ENCODE assay signal across 15 cellular contexts in the genomic region with DNA sequence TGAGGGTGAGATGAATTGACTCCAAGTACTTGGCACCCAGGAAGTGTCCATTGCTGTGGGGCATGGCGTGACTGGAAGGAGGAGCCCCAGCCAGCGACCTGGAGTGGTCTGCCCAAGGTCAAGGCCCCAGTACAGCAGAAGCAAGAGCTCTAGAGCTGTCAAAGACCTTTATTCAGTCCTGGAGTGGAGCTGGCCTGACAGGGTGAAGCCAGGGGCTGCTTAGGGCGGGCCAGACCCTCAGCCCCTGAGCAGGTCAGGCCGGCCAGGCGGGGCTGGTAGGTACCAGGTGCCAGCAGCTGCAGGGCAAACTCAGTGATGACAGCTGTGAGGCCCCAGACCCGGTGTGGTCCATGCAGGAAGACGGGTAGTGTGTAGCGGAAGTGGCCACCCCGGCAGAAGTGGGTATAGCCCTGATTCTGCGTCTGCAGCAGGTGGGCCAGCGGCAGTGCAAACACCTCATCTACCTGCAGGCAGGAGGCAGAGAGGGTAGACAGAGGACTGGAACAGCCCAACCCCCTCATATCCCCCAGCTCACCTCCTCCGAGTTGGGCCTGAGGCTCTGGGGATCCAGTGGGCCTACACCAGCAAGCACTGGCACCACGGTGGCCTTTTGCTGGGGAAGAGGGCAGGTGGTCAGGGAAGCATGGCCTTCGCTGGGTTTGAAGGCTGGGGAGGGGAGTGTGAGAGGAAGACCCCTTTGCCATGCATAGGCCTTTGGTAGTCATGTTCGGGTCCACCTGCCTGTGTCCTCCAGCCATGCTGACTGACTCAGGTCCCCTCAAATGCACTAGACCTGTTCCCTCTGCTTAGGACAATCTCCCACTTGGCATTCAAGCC. TPM values are rescaled to one million over a fixed set of nuclear protein-coding genes. Genes with fewer than 3 reads are reported as not detected.
A peak's percentile ranks its signal among the peaks of the same experiment; 100 is the strongest.
DNase-seq lines count a peak whose midpoint lies in the region; ATAC-seq, FAIRE-seq and TF ChIP-seq lines count a peak whose summit lies in the region.
"Had no signal": no experiment of that assay in that cellular context is flagged by ENCODE, and none has a peak within 500 bp of the region (broad histone marks: within the 10 kb centered on the region; RNA-seq: fewer than 3 reads in every experiment).

No MANE protein-coding gene starts in this region.

- no peaks in the 10 kb centered on the region for H3K27me3 Mint-ChIP-seq in activated CD4-positive, alpha-beta T cell treated with anti-CD3 and anti-CD28 coated beads, Interleukin-2, amount 10 ng/mL, durations not matched to agents 24 days and 14 days
- H3K27me3 Mint-ChIP-seq: naive thymus-derived CD8-positive, alpha-beta T cell had no signal

- peaks cover 15% of the 10 kb centered on the region for H3K4me1 Mint-ChIP-seq in activated CD4-positive, alpha-beta T cell treated with anti-CD3 and anti-CD28 coated beads, Interleukin-2, amount 10 ng/mL, durations not matched to agents 24 days and 14 days

- intact Hi-C loops in activated CD4-positive, alpha-beta T cell treated with anti-CD3 and anti-CD28 coated beads, Interleukin-2, amount 10 ng/mL, durations not matched to agents 24 days and 14 days (cut with micrococcal nuclease) = loop anchor here (2.0 kb wide), 1 partner anchor 21 kb away; the partner anchor contains the start of gene NDUFV1
- intact Hi-C loops in right cardiac atrium (cut with DNase I) = no loop called here
- intact Hi-C loops in sigmoid colon (cut with DNase I) = loop anchor here (2.0 kb wide), 1 partner anchor 43 kb away; no protein-coding TSS in a partner anchor

- no peak for FAIRE-seq in GM19239 (lab: Jason Lieb, UNC)
- FAIRE-seq: A549 had no signal

- ATAC-seq in right cardiac atrium (no peak), GM18873 (IDR thresholded peaks at IDR 0.05; ENCODE audit: low FRiP score, unreplicated experiment) (no peak)
- ATAC-seq: A549; activated T-cell treated with anti-CD3 and anti-CD28 coated beads, Interleukin-2, amount 50 U/mL, for 4 hours; naive thymus-derived CD8-positive, alpha-beta T cell had no signal

- TF ChIP-seq POLR2A in sigmoid colon (IDR thresholded peaks at IDR 0.05) = no peak

- H3K9me3 Mint-ChIP-seq in activated CD4-positive, alpha-beta T cell treated with anti-CD3 and anti-CD28 coated beads, Interleukin-2, amount 10 ng/mL, durations not matched to agents 24 days and 14 days = no peaks in the 10 kb centered on the region
- H3K9me3 Mint-ChIP-seq: activated T-cell treated with anti-CD3 and anti-CD28 coated beads, Interleukin-2, amount 50 U/mL, for 4 hours; naive thymus-derived CD8-positive, alpha-beta T cell had no signal

- no peaks in the 10 kb centered on the region for H3K36me3 ChIP-seq in sigmoid colon

- peak overlapping the region; percentile 29 for H3K27ac Mint-ChIP-seq in activated CD4-positive, alpha-beta T cell treated with anti-CD3 and anti-CD28 coated beads, Interleukin-2, amount 10 ng/mL, durations not matched to agents 24 days and 14 days

- peak overlapping the region; percentile 88 for H3K27ac ChIP-seq in RWPE1
- H3K27ac ChIP-seq in right cardiac atrium (ENCODE audit: low read length) = peak overlapping the region; percentile 9
- no peak overlapping the region for H3K27ac ChIP-seq in sigmoid colon

- H3K27me3 ChIP-seq in right cardiac atrium (ENCODE audit: control insufficient read depth, insufficient read depth) (no peaks in the 10 kb centered on the region), sigmoid colon (no peaks in the 10 kb centered on the region)

- no peaks in the 10 kb centered on the region for H3K9me3 ChIP-seq in right cardiac atrium (ENCODE audit: control insufficient read depth, low read length)
- H3K9me3 ChIP-seq in sigmoid colon = no peaks in the 10 kb centered on the region
- H3K9me3 ChIP-seq: A549 had no signal

- WGBS in right cardiac atrium = 87% methylated on average over 15 of the region's 15 CpGs
- 92% methylated on average over 15 of the region's 15 CpGs for WGBS in sigmoid colon, 2 donors

- TF ChIP-seq CTCF in RWPE1 (conservative IDR thresholded peaks at IDR 0.05; ENCODE audit: low read depth) (no peak), sigmoid colon (IDR thresholded peaks at IDR 0.05) (no peak)

- DNase-seq in activated CD4-positive, alpha-beta T cell treated with anti-CD3 and anti-CD28 coated beads, Interleukin-2, amount 10 ng/mL, durations not matched to agents 24 days and 14 days = no peak
- no peak for DNase-seq in activated CD4-positive, alpha-beta T cell treated with anti-CD3 and anti-CD28 coated beads, Interleukin-2, amount 50 U/mL, for 48 hours
- DNase-seq in RWPE1 (ENCODE audit: low spot score) = no peak
- peak; percentile 22 to 61 (median 51) for DNase-seq in right cardiac atrium
- DNase-seq in sigmoid colon = peak; percentile 68
- DNase-seq in NOMO-1 treated with DMSO at 0.1 percent for 48 hours (lab: John Stamatoyannopoulos, UW; ENCODE audit: unreplicated experiment) = no peak
- DNase-seq in GM19239 (ENCODE audit: insufficient read length, low spot score) = no peak
- DNase-seq: activated T-cell treated with anti-CD3 and anti-CD28 coated beads, Interleukin-2, amount 50 U/mL, for 4 hours; caudate nucleus; NCI-H1930; stimulated activated CD4-positive, alpha-beta T cell treated with anti-CD3 and anti-CD28 coated beads, Interleukin-1b, Interleukin-23, amount 100 ng/mL, for 48 hours had no signal

- CTCF ChIA-PET in RWPE1 (lab: Yijun Ruan, JAX) = interaction anchor here (0.8 to 3.3 kb wide), 5 partner anchors 14 to 56 kb away, joined by 3 to 15 read pairs (median 6); no protein-coding TSS in a partner anchor

- POLR2A ChIA-PET in RWPE1 (lab: Yijun Ruan, JAX; ENCODE audit: low non-redundant PET) = no interaction called here

- H3K4me1 ChIP-seq in right cardiac atrium (ENCODE audit: control insufficient read depth, insufficient read depth, low read length) (peaks cover 2% of the 10 kb centered on the region), sigmoid colon (peaks cover 0 to 29% (median 19%) of the 10 kb centered on the region in 4 donors)

- H3K4me3 ChIP-seq in right cardiac atrium (ENCODE audit: low read length) = no peak overlapping the region
- H3K4me3 ChIP-seq in sigmoid colon = no peak overlapping the region
- H3K4me3 ChIP-seq: A549 had no signal

- H3K36me3 Mint-ChIP-seq in activated CD4-positive, alpha-beta T cell treated with anti-CD3 and anti-CD28 coated beads, Interleukin-2, amount 10 ng/mL, durations not matched to agents 24 days and 14 days (ENCODE audit: low read depth) = no peaks in the 10 kb centered on the region
- H3K36me3 Mint-ChIP-seq: naive thymus-derived CD8-positive, alpha-beta T cell had no signal

- TF ChIP-seq EP300 in sigmoid colon (IDR thresholded peaks at IDR 0.05) = no peak

- H3K4me3 Mint-ChIP-seq in activated CD4-positive, alpha-beta T cell treated with anti-CD3 and anti-CD28 coated beads, Interleukin-2, amount 10 ng/mL, durations not matched to agents 24 days and 14 days = no peak overlapping the region

RNA-seq across cellular contexts. Expression of gene NUDT8, which starts 1.7 kb away (rescaled TPM):
- 22.2 and 22.6 TPM in 2 replicates for total RNA-seq in activated CD4-positive, alpha-beta T cell treated with anti-CD3 and anti-CD28 coated beads, Interleukin-2, amount 10 ng/mL, durations not matched to agents 24 days and 14 days
- total RNA-seq in right cardiac atrium (100 to 1,000 TPM in 1 of 4 donors, 10 to 100 TPM in 3; 45.6 to 105 (median 79.6) TPM), sigmoid colon (10 to 100 TPM in 1 of 4 donors, 1 to 10 TPM in 3; 3.6 to 10.9 (median 7.0) TPM)
- polyA plus RNA-seq in right cardiac atrium (121 TPM), sigmoid colon (10 to 100 TPM; 29.6 to 63.1 (median 51.1) TPM)

RNA-seq across cellular contexts. Expression of gene TBX10, which starts 11.6 kb away (rescaled TPM):
- not detected in 2 replicates for total RNA-seq in activated CD4-positive, alpha-beta T cell treated with anti-CD3 and anti-CD28 coated beads, Interleukin-2, amount 10 ng/mL, durations not matched to agents 24 days and 14 days
- total RNA-seq in right cardiac atrium = not detected
- not detected for polyA plus RNA-seq in right cardiac atrium
- total RNA-seq in sigmoid colon = not detected
- 100 to 1,000 TPM in 1 of 3 donors, 10 to 100 TPM in 2; 15.8 to 109 (median 60.6) TPM for polyA plus RNA-seq in sigmoid colon
- total RNA-seq: activated T-cell treated with anti-CD3 and anti-CD28 coated beads, Interleukin-2, amount 50 U/mL, for 4 hours; fibroblast of lung; naive thymus-derived CD8-positive, alpha-beta T cell had no signal
- polyA plus RNA-seq: A549; fibroblast of lung; naive thymus-derived CD8-positive, alpha-beta T cell had no signal

RNA-seq across cellular contexts. Expression of gene NDUFV1, which starts 21.3 kb away (rescaled TPM):
- total RNA-seq in activated CD4-positive, alpha-beta T cell treated with anti-CD3 and anti-CD28 coated beads, Interleukin-2, amount 10 ng/mL, durations not matched to agents 24 days and 14 days = 304 and 321 TPM in 2 replicates
- 100 to 1,000 TPM; 375 to 462 (median 435) TPM for total RNA-seq in right cardiac atrium
- 380 TPM for polyA plus RNA-seq in right cardiac atrium
- 100 to 1,000 TPM; 152 to 286 (median 203) TPM for total RNA-seq in sigmoid colon
- 100 to 1,000 TPM; 169 to 268 (median 254) TPM for polyA plus RNA-seq in sigmoid colon

RNA-seq across cellular contexts. Expression of gene ACY3, which starts 22.5 kb away (rescaled TPM):
- total RNA-seq in activated CD4-positive, alpha-beta T cell treated with anti-CD3 and anti-CD28 coated beads, Interleukin-2, amount 10 ng/mL, durations not matched to agents 24 days and 14 days = 0.14 TPM in 1 of 2 replicates, not detected in the other
- not detected for total RNA-seq in right cardiac atrium
- polyA plus RNA-seq in right cardiac atrium = not detected
- total RNA-seq in sigmoid colon = not detected
- 10 to 100 TPM; 12.4 to 16.6 (median 16.2) TPM for polyA plus RNA-seq in sigmoid colon
- total RNA-seq: fibroblast of lung; naive thymus-derived CD8-positive, alpha-beta T cell had no signal
- polyA plus RNA-seq: fibroblast of lung had no signal

RNA-seq across cellular contexts. Expression of gene GSTP1, which starts 44.4 kb away (rescaled TPM):
- 305 and 312 TPM in 2 replicates for total RNA-seq in activated CD4-positive, alpha-beta T cell treated with anti-CD3 and anti-CD28 coated beads, Interleukin-2, amount 10 ng/mL, durations not matched to agents 24 days and 14 days
- total RNA-seq in right cardiac atrium = 100 to 1,000 TPM; 323 to 411 (median 377) TPM
- 501 TPM for polyA plus RNA-seq in right cardiac atrium
- total RNA-seq in sigmoid colon = 100 to 1,000 TPM; 349 to 702 (median 499) TPM
- polyA plus RNA-seq in sigmoid colon = 100 to 1,000 TPM; 451 to 717 (median 599) TPM

Comparison
In these comparisons a context has a peak if more than half of its experiments do, and no peak if none do; other contexts are left out.
1. DNase-seq: peak in right cardiac atrium (3 of 3) and sigmoid colon (single experiment); none in activated CD4-positive, alpha-beta T cell treated with anti-CD3 and anti-CD28 coated beads, Interleukin-2, amount 10 ng/mL, durations not matched to agents 24 days and 14 days (single experiment), activated CD4-positive, alpha-beta T cell treated with anti-CD3 and anti-CD28 coated beads, Interleukin-2, amount 50 U/mL, for 48 hours (0 of 2), RWPE1 (single experiment), NOMO-1 treated with DMSO at 0.1 percent for 48 hours (single experiment) and GM19239 (single experiment).
2. H3K27ac ChIP-seq: peak in RWPE1 (single experiment) and right cardiac atrium (single experiment); none in sigmoid colon (0 of 4).
3. intact Hi-C loops: an anchor here in activated CD4-positive, alpha-beta T cell treated with anti-CD3 and anti-CD28 coated beads, Interleukin-2, amount 10 ng/mL, durations not matched to agents 24 days and 14 days (2.0 kb wide) and sigmoid colon (2.0 kb wide); none called in right cardiac atrium.